In the genomic region with DNA sequence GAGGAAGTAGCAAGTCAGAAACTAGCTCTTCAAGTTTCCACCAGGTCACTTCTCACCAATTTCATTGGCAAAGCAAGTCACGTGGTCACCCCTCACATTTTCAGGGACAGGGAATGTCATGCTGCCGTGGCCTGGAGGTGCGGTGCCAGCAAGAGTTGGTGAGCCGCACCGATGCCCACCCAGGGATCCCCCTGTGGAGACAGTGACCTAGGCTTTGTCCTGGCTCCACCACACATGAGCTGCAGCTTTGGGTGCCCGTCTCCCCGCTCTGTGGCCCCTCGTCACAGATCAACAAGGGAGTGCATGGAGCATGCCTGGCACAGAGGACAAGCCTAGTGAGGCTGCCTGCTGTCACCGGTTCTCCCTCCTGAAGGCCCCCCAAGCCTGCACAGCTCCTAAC, we compare ENCODE assay signal across 35 cellular contexts.
"Had no signal": no experiment of that assay in that cellular context is flagged by ENCODE, and none has a peak within 500 bp of the region (broad histone marks: within the 10 kb centered on the region; RNA-seq: fewer than 3 reads in every experiment).

No MANE protein-coding gene starts in this region.

- H3K36me3 ChIP-seq: adrenal gland, breast epithelium, MG63, Peyer's patch, SJSA1 had no signal

- H3K4me3 Mint-ChIP-seq: activated CD4-positive, alpha-beta T cell treated with anti-CD3 and anti-CD28 coated beads for 36 hours; activated CD4-positive, alpha-beta T cell treated with anti-CD3 and anti-CD28 coated beads, Interleukin-2, amount 10 ng/mL, durations not matched to agents 7 days and 5 days; activated CD8-positive, alpha-beta T cell treated with anti-CD3 and anti-CD28 coated beads, Interleukin-2, amount 10 ng/mL, durations not matched to agents 7 days and 5 days; activated naive CD4-positive, alpha-beta T cell treated with anti-CD3 and anti-CD28 coated beads for 36 hours; activated T-cell treated with anti-CD3 and anti-CD28 coated beads, Interleukin-2, amount 50 U/mL, for 4 hours; activated T-helper 1 cell treated with anti-CD3 and anti-CD28 coated beads, Interleukin-12 subunit alpha, Interleukin-12 subunit beta, Interleukin-2, Interleukin-4 antibody, amounts not matched to agents 30 ng/mL and 10 ng/mL and 1 ng/mL, durations not matched to agents 14 hours and 24 hours and 36 hours; T-helper 1 cell treated with Interleukin-12 subunit alpha and Interleukin-12 subunit beta and Interleukin-4 antibody, amounts not matched to agents 30 μg/mL and 1 μg/mL, for 36 hours; T-helper 2 cell treated with Interferon-gamma antibody and Interleukin-4, amounts not matched to agents 5 μg/mL and 100 μg/mL, for 36 hours had no signal

- H3K4me1 ChIP-seq: adrenal gland, body of pancreas, breast epithelium, Peyer's patch, SJSA1 had no signal

- H3K9me3 ChIP-seq: MG63, Peyer's patch, SK-N-SH had no signal

- H3K4me1 Mint-ChIP-seq: activated CD4-positive, alpha-beta T cell treated with anti-CD3 and anti-CD28 coated beads for 36 hours; activated CD4-positive, alpha-beta T cell treated with anti-CD3 and anti-CD28 coated beads, Interleukin-2, amount 10 ng/mL, durations not matched to agents 7 days and 5 days had no signal

- H3K4me3 ChIP-seq: adrenal gland, body of pancreas, breast epithelium, MG63, Peyer's patch, SJSA1 had no signal

- DNase-seq: activated CD4-positive, alpha-beta T cell treated with anti-CD3 and anti-CD28 coated beads for 36 hours; activated CD4-positive, alpha-beta T cell treated with anti-CD3 and anti-CD28 coated beads, Interleukin-2, amount 10 ng/mL, durations not matched to agents 7 days and 5 days; activated CD4-positive, alpha-beta T cell treated with anti-CD3 and anti-CD28 coated beads, Interleukin-2, amount 50 U/mL, for 48 hours; activated CD8-positive, alpha-beta T cell treated with anti-CD3 and anti-CD28 coated beads, Interleukin-2, amount 10 ng/mL, durations not matched to agents 7 days and 5 days; activated gamma-delta T cell treated with Interleukin-2 at 50 U/mL for 16 hours; activated naive CD4-positive, alpha-beta T cell treated with anti-CD3 and anti-CD28 coated beads for 36 hours; activated T-cell treated with anti-CD3 and anti-CD28 coated beads for 4 hours; activated T-cell treated with anti-CD3 and anti-CD28 coated beads, Interleukin-2, amount 50 U/mL, for 4 hours; adrenal gland; body of pancreas; Kasumi-1; KG1; MG63; NCI-H1092; NCI-H1436 treated with DMSO at 0.1 percent for 48 hours; NCI-H187; NCI-H2029 treated with DMSO at 0.1 percent for 48 hours; NCI-H345; NCI-H526; NCI-H748 treated with DMSO at 0.1 percent for 48 hours; NK-92 treated with Interleukin-12 subunit alpha and Interleukin-12 subunit beta, amount 100 ng/mL, for 24 hours; PC-3; RPMI8226; SHP77 treated with DMSO at 0.1 percent for 48 hours; SK-N-SH had no signal

- H3K27me3 ChIP-seq: adrenal gland, body of pancreas, MG63, Peyer's patch, SJSA1 had no signal

- H3K27me3 Mint-ChIP-seq: activated CD4-positive, alpha-beta T cell treated with anti-CD3 and anti-CD28 coated beads, Interleukin-2, amount 10 ng/mL, durations not matched to agents 7 days and 5 days had no signal

- H3K9me3 Mint-ChIP-seq: activated T-helper 1 cell treated with anti-CD3 and anti-CD28 coated beads, Interleukin-12 subunit alpha, Interleukin-12 subunit beta, Interleukin-2, Interleukin-4 antibody, amounts not matched to agents 30 ng/mL and 10 ng/mL and 1 ng/mL, durations not matched to agents 14 hours and 24 hours and 36 hours; T-helper 1 cell treated with Interleukin-12 subunit alpha and Interleukin-12 subunit beta and Interleukin-4 antibody, amounts not matched to agents 30 μg/mL and 1 μg/mL, for 36 hours had no signal

- H3K27ac Mint-ChIP-seq: activated CD4-positive, alpha-beta T cell treated with anti-CD3 and anti-CD28 coated beads for 36 hours; activated CD4-positive, alpha-beta T cell treated with anti-CD3 and anti-CD28 coated beads, Interleukin-2, amount 10 ng/mL, durations not matched to agents 7 days and 5 days; activated CD8-positive, alpha-beta T cell treated with anti-CD3 and anti-CD28 coated beads, Interleukin-2, amount 10 ng/mL, durations not matched to agents 7 days and 5 days; activated naive CD4-positive, alpha-beta T cell treated with anti-CD3 and anti-CD28 coated beads for 36 hours; activated naive CD4-positive, alpha-beta T cell treated with anti-CD3 and anti-CD28 coated beads, Interleukin-2, amount 50 U/mL, for 72 hours; activated T-helper 1 cell treated with anti-CD3 and anti-CD28 coated beads, Interleukin-12 subunit alpha, Interleukin-12 subunit beta, Interleukin-2, Interleukin-4 antibody, amounts not matched to agents 30 ng/mL and 10 ng/mL and 1 ng/mL, durations not matched to agents 14 hours and 24 hours and 36 hours; T-helper 1 cell treated with Interleukin-12 subunit alpha and Interleukin-12 subunit beta and Interleukin-4 antibody, amounts not matched to agents 30 μg/mL and 1 μg/mL, for 36 hours; T-helper 2 cell treated with Interferon-gamma antibody and Interleukin-4, amounts not matched to agents 5 μg/mL and 100 μg/mL, for 36 hours had no signal

- H3K9ac ChIP-seq: SK-N-SH had no signal

- H3K27ac ChIP-seq: adrenal gland, body of pancreas, breast epithelium, Peyer's patch, SJSA1 had no signal

- ATAC-seq: activated CD4-positive, alpha-beta T cell treated with anti-CD3 and anti-CD28 coated beads for 36 hours; activated CD4-positive, CD25-positive, alpha-beta regulatory T cell treated with anti-CD3 and anti-CD28 coated beads, Interleukin-2, amount 50 U/mL, for 24 hours; activated CD8-positive, alpha-beta T cell treated with anti-CD3 and anti-CD28 coated beads, Interleukin-2, amount 10 ng/mL, durations not matched to agents 7 days and 5 days; activated naive CD4-positive, alpha-beta T cell treated with anti-CD3 and anti-CD28 coated beads, Interleukin-2, amount 50 U/mL, for 72 hours; activated T-cell treated with anti-CD3 and anti-CD28 coated beads, Interleukin-2, amount 50 U/mL, for 4 hours; body of pancreas; PC-3 had no signal

- FAIRE-seq: astrocyte, TTC549 had no signal

- H3K4me2 ChIP-seq: SK-N-SH had no signal
